ENCODE assay signal across 6 cellular contexts in the genomic region with DNA sequence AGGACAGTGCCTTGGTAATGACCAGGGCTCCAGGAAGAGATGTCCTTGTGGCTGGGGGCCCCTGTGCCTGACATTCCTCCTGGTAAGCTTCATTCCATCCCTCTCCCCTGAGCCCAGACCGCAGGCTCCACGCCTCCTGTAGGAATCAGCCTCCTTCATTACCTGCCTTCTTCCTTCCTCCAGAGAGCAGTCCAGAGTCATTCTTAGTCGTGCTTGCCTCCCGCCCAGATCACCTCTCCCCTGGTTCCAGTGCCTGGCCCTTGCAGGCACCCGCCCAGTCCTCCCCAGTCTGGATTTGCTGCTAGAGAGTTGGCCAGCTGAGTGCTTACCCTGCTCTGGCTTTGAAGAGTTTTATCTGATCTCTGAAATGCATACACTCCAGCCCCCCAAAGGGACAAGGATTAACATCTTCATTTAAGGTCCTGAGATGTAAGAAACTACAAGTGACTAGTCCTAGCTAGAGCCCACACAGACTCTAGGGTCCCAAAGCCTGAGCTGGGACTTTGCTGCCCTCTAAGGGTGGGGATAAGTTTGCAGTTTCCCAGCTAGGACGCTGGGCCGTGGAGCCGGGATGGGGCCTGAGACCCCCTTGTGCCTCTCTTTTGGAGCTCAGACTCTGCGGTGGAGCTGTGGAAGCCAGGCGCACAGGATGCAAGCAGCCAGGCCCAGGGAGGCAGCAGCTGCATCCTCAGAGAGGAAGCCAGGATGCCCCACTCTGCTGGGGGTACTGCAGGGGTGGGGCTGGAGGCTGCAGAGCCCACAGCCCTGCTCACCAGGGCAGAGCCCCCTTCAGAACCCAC. TPM values are rescaled to one million over a fixed set of nuclear protein-coding genes. Genes with fewer than 3 reads are reported as not detected.
DNase-seq lines count a peak whose midpoint lies in the region; ATAC-seq and TF ChIP-seq lines count a peak whose summit lies in the region.

No MANE protein-coding gene starts in this region.

- peaks cover 37% of the 10 kb centered on the region for H3K4me1 ChIP-seq in PC-3 (ENCODE audit: insufficient read depth, low read length)

- H3K9me3 ChIP-seq in PC-3 (ENCODE audit: low read length) = no peaks in the 10 kb centered on the region

- no peaks in the 10 kb centered on the region for H3K27me3 ChIP-seq in PC-3 (ENCODE audit: low read length)

- ATAC-seq in GM18502 (IDR thresholded peaks at IDR 0.05; ENCODE audit: poor library complexity, unreplicated experiment) (peak; percentile 50), PC-3 (peak; percentile 96)

- no TSS peak for BruUV-seq in PC-3 (replicated peaks; lab: Mats Ljungman, UMichigan)

- H3K4me3 Mint-ChIP-seq in dendritic cell treated with granulocyte-macrophage colony-stimulating factor and Interleukin-4, amounts not matched to agents 40 ng/mL and 50 ng/mL, for 4 days = peak overlapping the region; percentile 43

- H3K27ac Mint-ChIP-seq in dendritic cell treated with granulocyte-macrophage colony-stimulating factor and Interleukin-4, amounts not matched to agents 40 ng/mL and 50 ng/mL, for 4 days = peak overlapping the region; percentile 55

- peak overlapping the region; percentile 56 for H2AFZ ChIP-seq in PC-3 (ENCODE audit: low read length)

- H4K20me1 ChIP-seq in PC-3 (ENCODE audit: low read length) = no peaks in the 10 kb centered on the region

- peaks cover 6% of the 10 kb centered on the region for H3F3A ChIP-seq in PC-3 (ENCODE audit: low read length, unreplicated experiment)

- H3K79me2 ChIP-seq in PC-3 (ENCODE audit: low read length) = no peaks in the 10 kb centered on the region

- no peaks in the 10 kb centered on the region for H3K27me3 Mint-ChIP-seq in dendritic cell treated with granulocyte-macrophage colony-stimulating factor and Interleukin-4, amounts not matched to agents 40 ng/mL and 50 ng/mL, for 4 days

- TF ChIP-seq CTCF in PC-3 (conservative IDR thresholded peaks at IDR 0.05; ENCODE audit: low read depth, low read length) (peak; percentile 86), retinal pigment epithelial cell (conservative IDR thresholded peaks at IDR 0.05; ENCODE audit: low read depth, low read length) (peak; percentile 88)

- POLR2A ChIA-PET in PC-3 (lab: Charles Lee; ENCODE audit: unreplicated experiment) = interaction anchor here (0.6 kb wide), 1 partner anchor 45 kb away, joined by 3 read pairs; no protein-coding TSS in a partner anchor

- H3K27ac ChIP-seq in PC-3 (ENCODE audit: low read length) = peak overlapping the region; percentile 46

- no peaks in the 10 kb centered on the region for H3K9me2 ChIP-seq in PC-3 (replicated peaks; ENCODE audit: low read length)

- 0 out of 2 replicates have a peak overlapping the region, but pooled peaks have one; percentile 3 for H3K9ac ChIP-seq in PC-3 (ENCODE audit: low read length)

- intact Hi-C loops in PC-3 (cut with micrococcal nuclease) = loop anchor here (1.0 to 5.0 kb wide), 3 partner anchors 42 to 95 kb away; no protein-coding TSS in a partner anchor
- intact Hi-C loops in dendritic cell treated with granulocyte-macrophage colony-stimulating factor and Interleukin-4, amounts not matched to agents 40 ng/mL and 50 ng/mL, for 4 days (cut with micrococcal nuclease) = loop anchor here (5.0 kb wide), 1 partner anchor 42 kb away; no protein-coding TSS in a partner anchor

- no peaks in the 10 kb centered on the region for H3K36me3 ChIP-seq in PC-3 (ENCODE audit: low read depth, low read length)

- peaks cover 40% of the 10 kb centered on the region for H3K36me3 Mint-ChIP-seq in dendritic cell treated with granulocyte-macrophage colony-stimulating factor and Interleukin-4, amounts not matched to agents 40 ng/mL and 50 ng/mL, for 4 days (ENCODE audit: low read depth)

- CTCF ChIA-PET in PC-3 (lab: Charles Lee) = interaction anchor here (0.6 to 2.4 kb wide), 14 partner anchors 11 to 96 kb away, joined by 3 to 33 read pairs (median 6); partner anchors contain the start of gene ACP2

- H3K4me3 ChIP-seq in PC-3 (ENCODE audit: low read length) (peak overlapping the region; percentile 26; the same call in 1 of the 2 replicates), retinal pigment epithelial cell (ENCODE audit: low read length) (no peak overlapping the region)

- H3K4me2 ChIP-seq in PC-3 (ENCODE audit: low read length) = peak overlapping the region; percentile 75

- no peaks in the 10 kb centered on the region for H3K9me3 Mint-ChIP-seq in dendritic cell treated with granulocyte-macrophage colony-stimulating factor and Interleukin-4, amounts not matched to agents 40 ng/mL and 50 ng/mL, for 4 days

- peak; percentile 82 for DNase-seq in PC-3
- no peak for DNase-seq in retinal pigment epithelial cell (ENCODE audit: low read depth)
- DNase-seq in HCEC 1CT = no peak
- no peak for DNase-seq in NCI-H774 (lab: John Stamatoyannopoulos, UW)

- H3K4me1 Mint-ChIP-seq in dendritic cell treated with granulocyte-macrophage colony-stimulating factor and Interleukin-4, amounts not matched to agents 40 ng/mL and 50 ng/mL, for 4 days (ENCODE audit: low read depth) = peaks cover 43% of the 10 kb centered on the region

RNA-seq across cellular contexts. Expression of gene NR1H3, which starts 1.6 kb away (rescaled TPM):
- total RNA-seq in PC-3 (2014; rRNA removed) = 14.2 and 31.6 TPM in 2 replicates

RNA-seq across cellular contexts. Expression of gene MADD, which starts 10.6 kb away (rescaled TPM):
- total RNA-seq in PC-3 (2014; rRNA removed) = 23.1 and 26.4 TPM in 2 replicates

RNA-seq across cellular contexts. Expression of gene ACP2, which starts 10.8 kb away (rescaled TPM):
- total RNA-seq in PC-3 (2014; rRNA removed) = 24.2 and 26.6 TPM in 2 replicates

RNA-seq across cellular contexts. Expression of gene DDB2, which starts 44.6 kb away (rescaled TPM):
- 45.4 and 54.5 TPM in 2 replicates for total RNA-seq in PC-3 (2014; rRNA removed)
